Comparison of ENCODE assay signal across 1 cellular context in the genomic region with DNA sequence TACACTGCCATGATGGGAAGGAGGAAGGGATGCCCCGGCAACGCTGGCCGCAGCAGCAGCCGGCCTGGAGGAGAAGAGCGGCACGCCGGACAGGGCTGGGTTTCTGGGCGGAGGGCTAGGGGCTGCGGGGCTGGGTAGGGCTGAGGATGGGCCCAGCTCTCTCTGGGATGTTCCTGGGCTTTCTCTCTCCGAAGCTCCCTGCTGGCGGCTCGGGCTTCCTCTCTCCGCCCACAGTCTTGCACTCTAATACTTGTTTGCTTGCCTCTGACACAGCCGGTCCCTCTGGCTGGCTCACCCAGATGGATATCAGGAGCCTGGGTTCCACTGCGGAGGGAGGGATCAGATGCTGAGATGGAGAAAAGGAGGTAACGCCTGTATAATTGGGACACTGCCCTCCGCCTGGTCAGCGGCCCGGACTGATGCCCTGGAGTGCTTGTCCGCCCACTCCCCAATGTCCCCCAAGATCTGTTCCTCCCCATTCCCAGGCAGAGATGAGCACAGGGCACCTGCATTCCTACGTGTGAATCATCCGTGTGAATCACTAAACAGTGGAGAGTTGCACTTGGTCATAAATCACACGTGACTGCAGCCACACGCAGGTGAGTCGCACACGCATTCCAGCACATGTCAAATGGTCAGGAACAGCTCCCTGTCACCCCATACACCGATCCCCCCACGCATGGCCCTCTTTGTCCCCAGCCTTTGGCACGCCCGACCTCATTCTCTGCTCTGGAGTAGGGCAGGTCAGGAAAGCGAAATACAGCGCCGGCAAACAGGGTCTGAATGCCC.
TF ChIP-seq lines count a peak whose summit lies in the region.

A gene (minus strand): TSS at position 535 of the 789 bp plus-strand sequence. CDS start 524 bp downstream, at position 11.

TF ChIP-seq in H1, 55 proteins besides CTCF, POLR2A, EP300 and RAD21:
- no peak for TF ChIP-seq SP4 (IDR thresholded peaks at IDR 0.05; ENCODE audit: low read length)
- no peak for TF ChIP-seq SIX5 (IDR thresholded peaks at IDR 0.05; ENCODE audit: low read depth, low read length)
- no peak for TF ChIP-seq HDAC6 (IDR thresholded peaks at IDR 0.05; ENCODE audit: low read depth, low read length)
- TF ChIP-seq SP1 (IDR thresholded peaks at IDR 0.05; ENCODE audit: low read depth, low read length) = no peak
- TF ChIP-seq TAF7 (optimal IDR thresholded peaks at IDR 0.05; ENCODE audit: borderline replicate concordance, low read depth, low read length) = no peak
- no peak for TF ChIP-seq KDM1A (IDR thresholded peaks at IDR 0.05; ENCODE audit: borderline replicate concordance, low read length)
- 0 out of 4 replicates have a peak, but pooled peaks of 1 of the 2 experiments have one; percentile 55 for TF ChIP-seq SIN3A (conservative IDR thresholded peaks at IDR 0.05 in 1 of 2, IDR thresholded peaks at IDR 0.05 in 1 of 2; ENCODE audit: low read depth in 1 of 2, low read length in 2 of 2)
- TF ChIP-seq CEBPB (IDR thresholded peaks at IDR 0.05; ENCODE audit: low read depth, low read length) = no peak
- no peak for TF ChIP-seq CTBP2 (IDR thresholded peaks at IDR 0.05; ENCODE audit: borderline replicate concordance, insufficient read depth, insufficient read length, low read length)
- TF ChIP-seq, protein P1, sequence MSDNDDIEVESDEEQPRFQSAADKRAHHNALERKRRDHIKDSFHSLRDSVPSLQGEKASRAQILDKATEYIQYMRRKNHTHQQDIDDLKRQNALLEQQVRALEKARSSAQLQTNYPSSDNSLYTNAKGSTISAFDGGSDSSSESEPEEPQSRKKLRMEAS (IDR thresholded peaks at IDR 0.05) = 0 out of 2 replicates have a peak, but pooled peaks have one; percentile 16
- TF ChIP-seq BRCA1 (IDR thresholded peaks at IDR 0.05; ENCODE audit: low read depth, low read length) = no peak
- TF ChIP-seq EZH2 (IDR thresholded peaks at IDR 0.05; ENCODE audit: low read depth, low read length, severe bottlenecking) = peak; percentile 16
- no peak for TF ChIP-seq POLR2AphosphoS5 (IDR thresholded peaks at IDR 0.05; ENCODE audit: low read depth, low read length)
- TF ChIP-seq SAP30 (IDR thresholded peaks at IDR 0.05; ENCODE audit: insufficient read depth, insufficient replicate concordance, low read length) = peak; percentile 91
- no peak for TF ChIP-seq PHF8 (conservative IDR thresholded peaks at IDR 0.05; ENCODE audit: low read depth, low read length)
- TF ChIP-seq RFX5 (IDR thresholded peaks at IDR 0.05; ENCODE audit: borderline replicate concordance, low read depth, low read length) = no peak
- peak; percentile 33; the same call in 1 of the 2 replicates for TF ChIP-seq TEAD4 (IDR thresholded peaks at IDR 0.05; ENCODE audit: low read depth, low read length)
- TF ChIP-seq, protein P2, sequence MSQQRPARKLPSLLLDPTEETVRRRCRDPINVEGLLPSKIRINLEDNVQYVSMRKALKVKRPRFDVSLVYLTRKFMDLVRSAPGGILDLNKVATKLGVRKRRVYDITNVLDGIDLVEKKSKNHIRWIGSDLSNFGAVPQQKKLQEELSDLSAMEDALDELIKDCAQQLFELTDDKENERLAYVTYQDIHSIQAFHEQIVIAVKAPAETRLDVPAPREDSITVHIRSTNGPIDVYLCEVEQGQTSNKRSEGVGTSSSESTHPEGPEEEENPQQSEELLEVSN (IDR thresholded peaks at IDR 0.05) = no peak
- TF ChIP-seq GABPA (IDR thresholded peaks at IDR 0.05; ENCODE audit: borderline replicate concordance, insufficient read depth, low read length) = no peak
- no peak; a peak in 1 of 4 replicates for TF ChIP-seq HDAC2 (IDR thresholded peaks at IDR 0.05; ENCODE audit: borderline replicate concordance in 1 of 2, low read depth in 2 of 2, low read length in 2 of 2)
- no peak for TF ChIP-seq RNF2 (IDR thresholded peaks at IDR 0.05; ENCODE audit: borderline replicate concordance, low read depth, low read length, missing control alignments, poor library complexity, severe bottlenecking)
- no peak for TF ChIP-seq SP2 (IDR thresholded peaks at IDR 0.05; ENCODE audit: low read length)
- TF ChIP-seq BACH1 (IDR thresholded peaks at IDR 0.05; ENCODE audit: low read length) = no peak
- no peak for TF ChIP-seq FOSL1 (IDR thresholded peaks at IDR 0.05; ENCODE audit: insufficient read depth, low read depth, low read length)
- no peak for TF ChIP-seq CHD2 (IDR thresholded peaks at IDR 0.05; ENCODE audit: low read length)
- no peak; the same call in 1 of the 2 replicates for TF ChIP-seq RBBP5 (IDR thresholded peaks at IDR 0.05; ENCODE audit: borderline replicate concordance, low read depth, low read length)
- TF ChIP-seq KDM5A (IDR thresholded peaks at IDR 0.05; ENCODE audit: low read length) = no peak
- TF ChIP-seq GTF2F1 (IDR thresholded peaks at IDR 0.05; ENCODE audit: borderline replicate concordance, low read depth, low read length) = no peak
- TF ChIP-seq CHD1 (IDR thresholded peaks at IDR 0.05; ENCODE audit: low read depth, low read length) = no peak
- TF ChIP-seq YY1 (IDR thresholded peaks at IDR 0.05; ENCODE audit: low read depth, low read length) = no peak
- TF ChIP-seq TAF1 (IDR thresholded peaks at IDR 0.05; ENCODE audit: low read depth, low read length) = no peak
- TF ChIP-seq CBX5 (IDR thresholded peaks at IDR 0.05; ENCODE audit: low read depth, low read length) = no peak
- no peak for TF ChIP-seq NANOG (IDR thresholded peaks at IDR 0.05; ENCODE audit: insufficient read depth, low read depth, low read length, poor library complexity, severe bottlenecking)
- TF ChIP-seq NRF1 (IDR thresholded peaks at IDR 0.05; ENCODE audit: low read depth, low read length) = no peak
- TF ChIP-seq BCL11A (IDR thresholded peaks at IDR 0.05; ENCODE audit: low read depth in 2 of 2, low read length in 2 of 2) = no peak
- peak; percentile 33; the same call in 1 of the 2 replicates for TF ChIP-seq SUZ12 (IDR thresholded peaks at IDR 0.05; ENCODE audit: low read length)
